12 cellular contexts compared by ENCODE assay signal in genomic region chr12:51907864-51908425, GRCh38. TPM values are rescaled to one million over a fixed set of nuclear protein-coding genes. Genes with fewer than 3 reads are reported as not detected.
DNase-seq lines count a peak whose midpoint lies in the region; ATAC-seq, FAIRE-seq and TF ChIP-seq lines count a peak whose summit lies in the region.
"Had no signal": no experiment of that assay in that cellular context is flagged by ENCODE, and none has a peak within 500 bp of the region (broad histone marks: within the 10 kb centered on the region; RNA-seq: fewer than 3 reads in every experiment).

No MANE protein-coding gene starts in this region.

- H3K27ac ChIP-seq in AG04450 (ENCODE audit: low read depth, low read length) (no peak overlapping the region), ascending aorta (peak overlapping the region; percentile 63 to 82), left ventricle myocardium inferior (replicated peaks) (peak overlapping the region; percentile 94), pancreas (peak overlapping the region in 2 of 4 donors; percentile 55 to 60)
- H3K27ac ChIP-seq: BLaER1 had no signal

- H3K27me3 ChIP-seq in AG04450 (ENCODE audit: control insufficient read depth, insufficient read depth, low read length): no peaks in the 10 kb centered on the region
- no peaks in the 10 kb centered on the region for H3K27me3 ChIP-seq in ascending aorta
- H3K27me3 ChIP-seq in left ventricle myocardium inferior (ENCODE audit: low read depth): peaks cover 31% of the 10 kb centered on the region
- H3K27me3 ChIP-seq in pancreas: no peaks in the 10 kb centered on the region

- H3K36me3 ChIP-seq in ascending aorta (no peaks in the 10 kb centered on the region), left ventricle myocardium inferior (peaks cover 6% of the 10 kb centered on the region), pancreas (no peaks in the 10 kb centered on the region)
- H3K36me3 ChIP-seq: BLaER1 had no signal

- H3K4me1 ChIP-seq in ascending aorta: peaks cover 0 to 11% of the 10 kb centered on the region in 2 donors
- peaks cover 92% of the 10 kb centered on the region for H3K4me1 ChIP-seq in left ventricle myocardium inferior
- H3K4me1 ChIP-seq in pancreas: no peaks in the 10 kb centered on the region

- no peak for TF ChIP-seq CTCF in AG04450 (IDR thresholded peaks at IDR 0.05; ENCODE audit: low read depth, low read length)
- no peak for TF ChIP-seq CTCF in ascending aorta (IDR thresholded peaks at IDR 0.05)
- TF ChIP-seq CTCF in left ventricle myocardium inferior (IDR thresholded peaks at IDR 0.05; ENCODE audit: borderline replicate concordance): no peak
- no peak for TF ChIP-seq CTCF in pancreas (IDR thresholded peaks at IDR 0.05)

- no peak for ATAC-seq in pancreas

- POLR2A ChIA-PET in AG04450 (lab: Yijun Ruan, JAX): interaction anchor here (1.2 kb wide), 1 partner anchor 9 kb away, joined by 3 read pairs; no protein-coding TSS in a partner anchor

- DNase-seq in AG04450 (ENCODE audit: low read depth, low spot score) (no peak), ascending aorta (ENCODE audit: low spot score in 2 of 2) (no peak), left ventricle myocardium inferior (no peak), pancreas (peak in 1 of 6 donors; percentile 43), germinal center (ENCODE audit: low spot score) (no peak), T-helper 2 cell (no peak), head of caudate nucleus (no peak), T1000 (lab: John Stamatoyannopoulos, UW) (no peak)
- DNase-seq: activated gamma-delta T cell treated with Interleukin-2 at 50 U/mL for 16 hours had no signal

- WGBS in pancreas, 2 donors: 79 to 83% methylated on average over 7 of the region's 7 CpGs

- H3K9me3 ChIP-seq in AG04450 (ENCODE audit: control insufficient read depth, insufficient read depth, low read length) (no peaks in the 10 kb centered on the region), ascending aorta (no peaks in the 10 kb centered on the region), left ventricle myocardium inferior (replicated peaks) (no peaks in the 10 kb centered on the region), pancreas (no peaks in the 10 kb centered on the region)

- H3K4me3 ChIP-seq in AG04450 (ENCODE audit: low read depth, low read length) (peak overlapping the region; percentile 54), ascending aorta (peak overlapping the region; percentile 53 to 65), left ventricle myocardium inferior (peak overlapping the region; percentile 74), pancreas (peak overlapping the region in 3 of 4 donors; percentile 27 to 47 (median 38))
- H3K4me3 ChIP-seq: BLaER1 had no signal

- FAIRE-seq in pancreas (lab: Jason Lieb, UNC): no peak
- FAIRE-seq: frontal cortex had no signal

- CTCF ChIA-PET in AG04450 (lab: Charles Lee): interaction anchor here (0.6 to 1.5 kb wide), 6 partner anchors 14 to 115 kb away, joined by 3 to 8 read pairs (median 3); no protein-coding TSS in a partner anchor

- intact Hi-C loops in ascending aorta (cut with DNase I): no loop called here
- intact Hi-C loops in left ventricle myocardium inferior (cut with micrococcal nuclease): no loop called here
- intact Hi-C loops in pancreas (cut with DNase I): no loop called here
- intact Hi-C loops in head of caudate nucleus (cut with DNase I): no loop called here

RNA-seq across cellular contexts. Expression of gene ACVRL1, which starts 0.6 kb away (rescaled TPM):
- polyA plus RNA-seq in AG04450 (2011; rRNA removed) (11.1 and 13.4 TPM in 2 replicates), pancreas (10 to 100 TPM; 10.1 to 16.1 TPM)
- 22.7 and 24.7 TPM in 2 replicates for polyA minus RNA-seq in AG04450 (2011; rRNA and poly(A)+ RNA removed)
- total RNA-seq in ascending aorta (308 TPM), left ventricle myocardium inferior (36.9 TPM), pancreas (10 to 100 TPM in 3 of 6 donors, 1 to 10 TPM in 3; 6.6 to 20.8 (median 12.3) TPM)

RNA-seq across cellular contexts. Expression of gene ANKRD33, which starts 20.0 kb away (rescaled TPM):
- polyA plus RNA-seq in AG04450 (2011; rRNA removed) (not detected in 2 replicates), pancreas (not detected)
- 0.09 TPM in 1 of 2 replicates, not detected in the other for polyA minus RNA-seq in AG04450 (2011; rRNA and poly(A)+ RNA removed)
- total RNA-seq in ascending aorta (not detected), left ventricle myocardium inferior (not detected), pancreas (not detected)
- total RNA-seq: frontal cortex, LHCN-M2 had no signal

RNA-seq across cellular contexts. Expression of gene ACVR1B, which starts 43.6 kb away (rescaled TPM):
- polyA plus RNA-seq in AG04450 (2011; rRNA removed) (16.4 and 16.6 TPM in 2 replicates), pancreas (10 to 100 TPM; 16.0 to 22.4 TPM)
- polyA minus RNA-seq in AG04450 (2011; rRNA and poly(A)+ RNA removed): 19.7 and 20.3 TPM in 2 replicates
- total RNA-seq in ascending aorta (18.7 TPM), left ventricle myocardium inferior (8.5 TPM), pancreas (10 to 100 TPM; 24.2 to 31.4 (median 27.8) TPM)

RNA-seq across cellular contexts. Expression of gene FIGNL2, which starts 59.4 kb away (rescaled TPM):
- polyA plus RNA-seq in AG04450 (2011; rRNA removed) (0.22 and 0.26 TPM in 2 replicates), pancreas (under 1 TPM; 0.15 to 0.21 TPM)
- polyA minus RNA-seq in AG04450 (2011; rRNA and poly(A)+ RNA removed): 0.74 and 1.3 TPM in 2 replicates
- total RNA-seq in ascending aorta (not detected), left ventricle myocardium inferior (0.30 TPM), pancreas (under 1 TPM; 0.09 to 0.47 (median 0.14) TPM)
